Comparison of ENCODE assay signal across 9 cellular contexts in genomic region chr7:131011976-131012375, GRCh38.
DNase-seq lines count a peak whose midpoint lies in the region; ATAC-seq and FAIRE-seq lines count a peak whose summit lies in the region.
"Had no signal": no experiment of that assay in that cellular context is flagged by ENCODE, and none has a peak within 500 bp of the region (broad histone marks: within the 10 kb centered on the region; RNA-seq: fewer than 3 reads in every experiment).

No MANE protein-coding gene starts in this region.

- peak overlapping the region; percentile 65 for H3K27ac ChIP-seq in rectal smooth muscle tissue (ENCODE audit: low read depth, low read length)
- H3K27ac ChIP-seq in neuronal stem cell (replicated peaks; ENCODE audit: low read length): no peak overlapping the region

- no peak overlapping the region for H2BK12ac ChIP-seq in neuronal stem cell (ENCODE audit: low read length)

- H2BK120ac ChIP-seq in neuronal stem cell (ENCODE audit: low read depth, low read length): no peak overlapping the region

- no peaks in the 10 kb centered on the region for H3K9me3 ChIP-seq in neuronal stem cell (replicated peaks in 1 of 2; ENCODE audit: control insufficient read depth in 2 of 2, insufficient read depth in 1 of 2, low read depth in 1 of 2, low read length in 2 of 2)
- H3K9me3 ChIP-seq: ovary had no signal

- H2BK15ac ChIP-seq in neuronal stem cell (ENCODE audit: low read length): no peak overlapping the region

- H2AK5ac ChIP-seq in neuronal stem cell (ENCODE audit: low read depth, low read length): no peak overlapping the region

- no peak overlapping the region for H2AFZ ChIP-seq in neuronal stem cell (ENCODE audit: low read length)

- H3K9ac ChIP-seq in rectal smooth muscle tissue (ENCODE audit: low read length) (no peak overlapping the region), neuronal stem cell (ENCODE audit: low read depth, low read length, poor library complexity) (no peak overlapping the region)

- ATAC-seq in GM21390 (IDR thresholded peaks at IDR 0.05; ENCODE audit: unreplicated experiment): no peak
- no peak for ATAC-seq in HG02763 (IDR thresholded peaks at IDR 0.05; ENCODE audit: unreplicated experiment)

- DNase-seq in SK-MEL-5 (ENCODE audit: low read depth, low spot score) (peak; percentile 70), neuronal stem cell (ENCODE audit: low spot score) (no peak)
- DNase-seq in activated CD4-positive, alpha-beta T cell treated with anti-CD3 and anti-CD28 coated beads for 48 hours: no peak

- in situ Hi-C loops in SK-MEL-5 (cut with HindIII; ENCODE audit: low pct_unique_long_range_greater_than_20kb, low sequenced_read_pairs): no loop called here

- H3K4me3 ChIP-seq in rectal smooth muscle tissue (ENCODE audit: low read length) (peak overlapping the region; percentile 23), neuronal stem cell (ENCODE audit: low read length in 2 of 2) (no peak overlapping the region)
- H3K4me3 ChIP-seq: ovary had no signal

- no peak overlapping the region for H3K18ac ChIP-seq in neuronal stem cell (ENCODE audit: low read length)

- FAIRE-seq in G401.6 (lab: Jason Lieb, UNC) (peak; percentile 98), endometrium (lab: Jason Lieb, UNC) (peak; percentile 73)

- H3K36me3 ChIP-seq in rectal smooth muscle tissue (ENCODE audit: control insufficient read depth, insufficient read depth, low read length) (no peaks in the 10 kb centered on the region), neuronal stem cell (replicated peaks in 1 of 2; ENCODE audit: control insufficient read depth in 2 of 2, insufficient read depth in 2 of 2, low read length in 2 of 2) (no peaks in the 10 kb centered on the region)
- H3K36me3 ChIP-seq: ovary had no signal

- H2BK5ac ChIP-seq in neuronal stem cell (ENCODE audit: low read length): no peak overlapping the region

- H3K23ac ChIP-seq in neuronal stem cell (ENCODE audit: low read depth, low read length, poor library complexity): no peak overlapping the region

- H3K27me3 ChIP-seq in rectal smooth muscle tissue (ENCODE audit: control insufficient read depth, insufficient read depth, low read length): no peaks in the 10 kb centered on the region
- H3K27me3 ChIP-seq in neuronal stem cell (ENCODE audit: control insufficient read depth in 3 of 3, insufficient read depth in 3 of 3, low read depth in 1 of 3, low read length in 3 of 3): no peaks in the 10 kb centered on the region
- H3K27me3 ChIP-seq: ovary had no signal

- no peak overlapping the region for H4K91ac ChIP-seq in neuronal stem cell (ENCODE audit: low read depth, low read length, poor library complexity)

- H3K4me1 ChIP-seq in rectal smooth muscle tissue (ENCODE audit: control insufficient read depth, insufficient read depth, low read length) (peaks cover 32% of the 10 kb centered on the region), neuronal stem cell (ENCODE audit: control insufficient read depth in 2 of 2, insufficient read depth in 1 of 2, low read depth in 1 of 2, low read length in 2 of 2) (peaks cover 2 to 4% of the 10 kb centered on the region in 2 donors)

- no peak overlapping the region for H3K14ac ChIP-seq in neuronal stem cell (ENCODE audit: low read length)

- H3K79me1 ChIP-seq in neuronal stem cell (ENCODE audit: low read depth, low read length): no peaks in the 10 kb centered on the region

- WGBS in neuronal stem cell (ENCODE audit: extremely low coverage in 2 of 2, insufficient read length in 2 of 2, insufficient replicate concordance in 1 of 2), 2 donors: no CpG with 5 or more reads among the region's 4 CpGs

- no peak overlapping the region for H3K4ac ChIP-seq in neuronal stem cell (ENCODE audit: low read length)

- no peak overlapping the region for H3K4me2 ChIP-seq in neuronal stem cell (ENCODE audit: insufficient read depth, low read length, poor library complexity, severe bottlenecking)

- H4K8ac ChIP-seq in neuronal stem cell (ENCODE audit: low read depth, low read length): no peak overlapping the region
